In the genomic region with DNA sequence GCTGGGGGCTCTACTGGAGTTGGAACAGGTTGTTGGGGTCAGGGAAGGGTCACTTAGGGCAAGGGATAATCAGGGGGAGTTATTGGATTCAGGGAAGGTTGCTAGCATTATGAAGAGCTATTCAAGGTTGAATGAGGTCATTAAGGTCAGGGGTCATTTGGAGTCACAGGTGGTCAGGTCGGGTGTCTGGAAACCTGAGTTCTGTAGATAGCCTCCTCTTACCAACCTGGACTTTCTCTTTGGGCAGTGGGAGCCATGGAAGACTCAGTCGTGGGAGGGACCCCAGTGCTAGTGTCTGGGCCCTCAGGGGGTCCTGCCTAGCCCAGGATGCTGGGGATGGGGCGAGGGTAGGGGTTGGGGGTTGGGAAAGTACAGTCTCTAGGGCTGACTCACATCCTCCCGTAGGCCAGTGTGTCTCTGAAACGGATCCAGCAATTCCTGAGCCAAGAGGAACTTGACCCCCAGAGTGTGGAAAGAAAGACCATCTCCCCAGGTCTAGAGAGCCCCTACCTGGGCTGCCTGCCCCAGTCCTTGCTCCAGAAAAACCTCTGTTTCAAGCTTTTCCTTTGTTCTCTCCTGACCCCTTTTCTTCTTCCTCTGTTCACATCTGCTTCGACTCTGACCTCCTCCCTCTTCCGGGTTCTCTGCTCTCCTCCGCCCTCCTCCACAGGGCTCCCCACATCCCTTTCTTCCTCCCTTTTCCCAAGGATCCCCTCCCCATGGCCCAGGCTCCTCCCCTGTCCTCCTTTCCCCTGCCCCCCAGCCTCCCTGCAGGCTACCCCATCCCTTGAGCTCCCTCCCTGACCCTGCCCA, we compare ENCODE assay signal across 14 cellular contexts. TPM values are rescaled to one million over a fixed set of nuclear protein-coding genes. Genes with fewer than 3 reads are reported as not detected.
DNase-seq lines count a peak whose midpoint lies in the region; ATAC-seq and TF ChIP-seq lines count a peak whose summit lies in the region.
"Had no signal": no experiment of that assay in that cellular context is flagged by ENCODE, and none has a peak within 500 bp of the region (broad histone marks: within the 10 kb centered on the region; RNA-seq: fewer than 3 reads in every experiment).

No MANE protein-coding gene starts in this region.

- H3K27ac Mint-ChIP-seq in stimulated activated naive CD8-positive, alpha-beta T cell treated with anti-CD3 and anti-CD28 coated beads, Interleukin-15, Interleukin-2, amounts not matched to agents 100 ng/mL and 50 ng/mL, for 24 hours, result peak overlapping the region; percentile 33
- no peak overlapping the region for H3K27ac Mint-ChIP-seq in stimulated activated naive CD8-positive, alpha-beta T cell treated with anti-CD3 and anti-CD28 coated beads, Interleukin-15, amount 100 ng/mL, for 72 hours
- no peak overlapping the region for H3K27ac Mint-ChIP-seq in osteocyte (ENCODE audit: unreplicated experiment)
- H3K27ac Mint-ChIP-seq: activated naive CD4-positive, alpha-beta T cell treated with anti-CD3 and anti-CD28 coated beads for 36 hours had no signal

- no peaks in the 10 kb centered on the region for H3K27me3 Mint-ChIP-seq in stimulated activated naive CD8-positive, alpha-beta T cell treated with anti-CD3 and anti-CD28 coated beads, Interleukin-15, Interleukin-2, amounts not matched to agents 100 ng/mL and 50 ng/mL, for 24 hours
- no peaks in the 10 kb centered on the region for H3K27me3 Mint-ChIP-seq in stimulated activated naive CD8-positive, alpha-beta T cell treated with anti-CD3 and anti-CD28 coated beads, Interleukin-15, amount 100 ng/mL, for 72 hours
- H3K27me3 Mint-ChIP-seq in osteocyte (ENCODE audit: unreplicated experiment), result no peaks in the 10 kb centered on the region

- DNase-seq in stimulated activated naive CD8-positive, alpha-beta T cell treated with anti-CD3 and anti-CD28 coated beads, Interleukin-15, amount 100 ng/mL, for 72 hours, result no peak
- DNase-seq in adipocyte (ENCODE audit: low read depth), result peak; percentile 41
- DNase-seq in iris pigment epithelial cell (ENCODE audit: low read depth), result peak; percentile 50
- no peak for DNase-seq in activated CD4-positive, alpha-beta T cell treated with anti-CD3 and anti-CD28 coated beads, Interleukin-2, amount 50 U/mL, for 1 hour
- DNase-seq in osteocyte (ENCODE audit: extremely low spot score, unreplicated experiment), result no peak
- DNase-seq: activated CD4-positive, alpha-beta T cell treated with anti-CD3 and anti-CD28 coated beads, Interleukin-2, amount 50 U/mL, for 4 hours; activated naive CD4-positive, alpha-beta T cell treated with anti-CD3 and anti-CD28 coated beads for 36 hours; AML-193; naive B cell; NCI-H1092; stimulated activated CD4-positive, alpha-beta T cell treated with anti-CD3 and anti-CD28 coated beads, Interleukin-12 subunit alpha, Interleukin-12 subunit beta, amount 100 ng/mL, for 4 hours had no signal

- no peaks in the 10 kb centered on the region for H3K4me1 Mint-ChIP-seq in stimulated activated naive CD8-positive, alpha-beta T cell treated with anti-CD3 and anti-CD28 coated beads, Interleukin-15, Interleukin-2, amounts not matched to agents 100 ng/mL and 50 ng/mL, for 24 hours (ENCODE audit: low read depth)
- H3K4me1 Mint-ChIP-seq in stimulated activated naive CD8-positive, alpha-beta T cell treated with anti-CD3 and anti-CD28 coated beads, Interleukin-15, amount 100 ng/mL, for 72 hours, result peaks cover 2% of the 10 kb centered on the region
- H3K4me1 Mint-ChIP-seq in osteocyte (ENCODE audit: unreplicated experiment), result peaks cover 13% of the 10 kb centered on the region

- no peak for TF ChIP-seq CTCF in osteocyte (IDR thresholded peaks at IDR 0.05)

- no peak overlapping the region for H3K4me3 Mint-ChIP-seq in stimulated activated naive CD8-positive, alpha-beta T cell treated with anti-CD3 and anti-CD28 coated beads, Interleukin-15, Interleukin-2, amounts not matched to agents 100 ng/mL and 50 ng/mL, for 24 hours
- H3K4me3 Mint-ChIP-seq in stimulated activated naive CD8-positive, alpha-beta T cell treated with anti-CD3 and anti-CD28 coated beads, Interleukin-15, amount 100 ng/mL, for 72 hours, result no peak overlapping the region
- H3K4me3 Mint-ChIP-seq in osteocyte (ENCODE audit: unreplicated experiment), result no peak overlapping the region
- H3K4me3 Mint-ChIP-seq: activated naive CD4-positive, alpha-beta T cell treated with anti-CD3 and anti-CD28 coated beads for 36 hours; naive B cell had no signal

- peaks cover 29% of the 10 kb centered on the region for H3K4me1 ChIP-seq in adipocyte (ENCODE audit: control insufficient read depth, insufficient read depth, low read length)

- no peaks in the 10 kb centered on the region for H3K36me3 ChIP-seq in adipocyte (ENCODE audit: control insufficient read depth, insufficient read depth, low read length, severe bottlenecking)

- no peak overlapping the region for H3K4me3 ChIP-seq in adipocyte (ENCODE audit: low read length)

- ATAC-seq in stimulated activated naive CD8-positive, alpha-beta T cell treated with anti-CD3 and anti-CD28 coated beads, Interleukin-15, amount 100 ng/mL, for 72 hours, result no peak
- ATAC-seq in GM18519 (IDR thresholded peaks at IDR 0.05; ENCODE audit: low FRiP score, unreplicated experiment) (no peak), GM21381 (IDR thresholded peaks at IDR 0.05; ENCODE audit: unreplicated experiment) (no peak)

- H3K9me3 Mint-ChIP-seq in stimulated activated naive CD8-positive, alpha-beta T cell treated with anti-CD3 and anti-CD28 coated beads, Interleukin-15, Interleukin-2, amounts not matched to agents 100 ng/mL and 50 ng/mL, for 24 hours, result no peaks in the 10 kb centered on the region
- no peaks in the 10 kb centered on the region for H3K9me3 Mint-ChIP-seq in stimulated activated naive CD8-positive, alpha-beta T cell treated with anti-CD3 and anti-CD28 coated beads, Interleukin-15, amount 100 ng/mL, for 72 hours
- no peaks in the 10 kb centered on the region for H3K9me3 Mint-ChIP-seq in osteocyte (ENCODE audit: unreplicated experiment)
- H3K9me3 Mint-ChIP-seq: activated naive CD4-positive, alpha-beta T cell treated with anti-CD3 and anti-CD28 coated beads for 36 hours had no signal

- H3K9ac ChIP-seq in adipocyte (ENCODE audit: low read length), result peak overlapping the region; percentile 20

- H3K36me3 Mint-ChIP-seq in stimulated activated naive CD8-positive, alpha-beta T cell treated with anti-CD3 and anti-CD28 coated beads, Interleukin-15, Interleukin-2, amounts not matched to agents 100 ng/mL and 50 ng/mL, for 24 hours (ENCODE audit: low read depth), result no peaks in the 10 kb centered on the region
- H3K36me3 Mint-ChIP-seq in osteocyte (ENCODE audit: unreplicated experiment), result no peaks in the 10 kb centered on the region
- H3K36me3 Mint-ChIP-seq: naive B cell had no signal

- H3K27me3 ChIP-seq in adipocyte (replicated peaks; ENCODE audit: control insufficient read depth, insufficient read depth, low read length), result no peaks in the 10 kb centered on the region

- no peaks in the 10 kb centered on the region for H3K9me3 ChIP-seq in adipocyte (ENCODE audit: control insufficient read depth, low read length)

RNA-seq across cellular contexts. Expression of gene ABCC3, which starts 33.5 kb away (rescaled TPM):
- 0.37 and 0.73 TPM in 2 replicates for total RNA-seq in osteocyte
- total RNA-seq: activated naive CD4-positive, alpha-beta T cell treated with anti-CD3 and anti-CD28 coated beads for 36 hours had no signal

RNA-seq across cellular contexts. Expression of gene ANKRD40, which starts 39.5 kb away (rescaled TPM):
- 38.4 and 41.1 TPM in 2 replicates for total RNA-seq in osteocyte

RNA-seq across cellular contexts. Expression of gene LUC7L3, which starts 51.2 kb away (rescaled TPM):
- 86.1 and 105 TPM in 2 replicates for total RNA-seq in osteocyte

Comparison
In these comparisons a context has a peak if more than half of its experiments do, and no peak if none do; other contexts are left out.
1. DNase-seq: peak in adipocyte (single experiment) and iris pigment epithelial cell (single experiment); none in stimulated activated naive CD8-positive, alpha-beta T cell treated with anti-CD3 and anti-CD28 coated beads, Interleukin-15, amount 100 ng/mL, for 72 hours (0 of 2), activated CD4-positive, alpha-beta T cell treated with anti-CD3 and anti-CD28 coated beads, Interleukin-2, amount 50 U/mL, for 1 hour (single experiment) and osteocyte (single experiment).